In the genomic region with DNA sequence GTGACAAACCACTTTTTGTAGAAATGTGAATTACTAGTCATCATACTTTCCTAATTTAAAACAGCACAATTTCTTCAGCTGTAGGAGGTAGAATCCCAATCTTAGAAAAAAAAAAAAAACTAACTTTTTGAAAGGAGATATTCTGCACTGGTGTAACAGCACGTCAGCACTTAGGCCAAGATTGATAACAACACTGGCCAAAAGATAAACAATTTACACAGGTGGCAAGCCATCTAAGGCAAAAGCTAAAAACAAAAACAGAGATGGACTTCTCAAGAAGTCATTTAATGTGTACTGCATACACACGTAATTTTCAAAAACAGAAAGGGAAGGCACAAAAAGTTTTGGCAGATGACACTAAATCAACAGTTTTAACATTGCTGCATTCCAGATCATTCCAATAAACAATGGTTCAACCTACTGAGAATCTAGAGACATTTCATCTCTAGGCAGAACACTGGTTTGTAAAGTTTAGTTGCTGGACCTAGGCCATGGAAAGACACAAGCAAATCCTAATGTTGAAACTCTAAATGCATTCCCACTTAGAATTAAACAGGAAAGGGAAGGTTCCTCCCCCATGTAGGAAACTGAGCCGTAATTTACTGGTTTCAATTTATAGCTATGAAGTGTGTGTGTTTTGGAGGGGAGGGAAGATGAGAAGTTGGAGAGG, we compare ENCODE assay signal across 8 cellular contexts. TPM values are rescaled to one million over a fixed set of nuclear protein-coding genes. Genes with fewer than 3 reads are reported as not detected.
DNase-seq lines count a peak whose midpoint lies in the region; ATAC-seq, FAIRE-seq and TF ChIP-seq lines count a peak whose summit lies in the region.

No MANE protein-coding gene starts in this region.

- in situ Hi-C loops in astrocyte of the cerebellum (cut with HindIII; ENCODE audit: low sequenced_read_pairs): no loop called here
- in situ Hi-C loops in GM13976 (cut with MboI; ENCODE audit: low sequenced_read_pairs, unreplicated experiment): no loop called here

- TF ChIP-seq CTCF in left ventricle myocardium inferior (IDR thresholded peaks at IDR 0.05; ENCODE audit: borderline replicate concordance) (no peak), astrocyte of the cerebellum (IDR thresholded peaks at IDR 0.05; ENCODE audit: low read depth, low read length, missing control alignments) (no peak), lung (IDR thresholded peaks at IDR 0.05; ENCODE audit: control extremely low read depth, extremely low read depth) (no peak), GM13976 (IDR thresholded peaks at IDR 0.05; ENCODE audit: borderline replicate concordance, control extremely low read depth, extremely low read depth, insufficient read depth, missing control alignments) (no peak)

- FAIRE-seq in urothelium cell line (lab: Jason Lieb, UNC): no peak

- H3K4me3 ChIP-seq in left ventricle myocardium inferior: peak overlapping the region; percentile 87
- peak overlapping the region; percentile 73 for H3K4me3 ChIP-seq in astrocyte of the cerebellum (ENCODE audit: low read depth, low read length)
- peak overlapping the region; percentile 82 for H3K4me3 ChIP-seq in lung
- H3K4me3 ChIP-seq in aorta (ENCODE audit: low read length in 2 of 2): peak overlapping the region; percentile 67 to 86

- no peaks in the 10 kb centered on the region for H3K9me3 ChIP-seq in left ventricle myocardium inferior (replicated peaks)
- peaks cover 0 to 3% of the 10 kb centered on the region in 2 donors for H3K9me3 ChIP-seq in lung (ENCODE audit: control insufficient read depth in 2 of 2, insufficient read depth in 1 of 2, low read length in 1 of 2)
- H3K9me3 ChIP-seq in aorta (ENCODE audit: control insufficient read depth, low read length): no peaks in the 10 kb centered on the region

- WGBS in lung, 2 donors: 24 to 27% methylated on average over 3 of the region's 3 CpGs
- 12 to 17% methylated on average over 3 of the region's 3 CpGs for whole genome bisulfite sequencing in aorta, 2 donors

- ATAC-seq in lung (ENCODE audit: insufficient read depth, low FRiP score) (no peak), aorta (ENCODE audit: low FRiP score) (no peak)

- H3K27ac ChIP-seq in left ventricle myocardium inferior (replicated peaks) (peak overlapping the region; percentile 99), lung (ENCODE audit: low read depth in 1 of 2, low read length in 1 of 2) (peak overlapping the region in 1 of 2 donors; percentile 99), aorta (ENCODE audit: low read depth in 1 of 2, low read length in 2 of 2) (no peak overlapping the region)

- H3K36me3 ChIP-seq in left ventricle myocardium inferior (no peaks in the 10 kb centered on the region), lung (ENCODE audit: control insufficient read depth in 2 of 2, insufficient read depth in 2 of 2, low read length in 2 of 2) (no peaks in the 10 kb centered on the region), aorta (ENCODE audit: control insufficient read depth in 1 of 2, insufficient read depth in 2 of 2, low read length in 1 of 2) (no peaks in the 10 kb centered on the region)

- H3K27me3 ChIP-seq in left ventricle myocardium inferior (ENCODE audit: low read depth) (no peaks in the 10 kb centered on the region), lung (ENCODE audit: control insufficient read depth, insufficient read depth) (no peaks in the 10 kb centered on the region), aorta (ENCODE audit: control insufficient read depth in 1 of 2, insufficient read depth in 2 of 2, low read length in 1 of 2) (no peaks in the 10 kb centered on the region)

- peaks cover 69% of the 10 kb centered on the region for H3K4me1 ChIP-seq in left ventricle myocardium inferior
- H3K4me1 ChIP-seq in lung (ENCODE audit: control insufficient read depth in 2 of 2, insufficient read depth in 2 of 2, low read length in 2 of 2): peaks cover 15 to 18% of the 10 kb centered on the region in 2 donors
- H3K4me1 ChIP-seq in aorta (ENCODE audit: control insufficient read depth in 1 of 2, insufficient read depth in 2 of 2, low read length in 2 of 2): no peaks in the 10 kb centered on the region

- intact Hi-C loops in left ventricle myocardium inferior (cut with micrococcal nuclease) (no loop called here), cardiac septum (cut with DNase I) (loop anchor here (5.0 to 10.0 kb wide), 3 partner anchors 184 to 549 kb away; partner anchors contain the start of genes GSTA4 and LRRC1), aorta (cut with DNase I) (loop anchor here in 1 of 2 donors (10.0 kb wide), 1 partner anchor 251 kb away; the partner anchor contains the start of gene LRRC1)

- DNase-seq in left ventricle myocardium inferior: no peak
- DNase-seq in cardiac septum (ENCODE audit: low spot score): no peak
- DNase-seq in astrocyte of the cerebellum (ENCODE audit: low read depth): no peak
- no peak for DNase-seq in lung (ENCODE audit: low spot score)
- no peak for DNase-seq in aorta
- no peak for DNase-seq in GM13976 (ENCODE audit: low spot score)
- no peak for DNase-seq in urothelium cell line (ENCODE audit: low spot score)
- no peak for DNase-seq in central memory CD4-positive, alpha-beta T cell

RNA-seq across cellular contexts. Expression of gene GCLC, which starts 1.4 kb away (rescaled TPM):
- total RNA-seq in left ventricle myocardium inferior (30.3 TPM), cardiac septum (33.0 TPM), lung (10 to 100 TPM; 28.0 to 40.0 TPM), aorta (10 to 100 TPM; 19.0 to 22.0 TPM)
- polyA plus RNA-seq in lung (10 to 100 TPM; 13.2 to 17.8 TPM), aorta (10 to 100 TPM in 1 of 2 donors, 1 to 10 TPM in 1; 9.6 to 12.6 TPM)
